ENCODE assay signal across 1 cellular context in the genomic region with DNA sequence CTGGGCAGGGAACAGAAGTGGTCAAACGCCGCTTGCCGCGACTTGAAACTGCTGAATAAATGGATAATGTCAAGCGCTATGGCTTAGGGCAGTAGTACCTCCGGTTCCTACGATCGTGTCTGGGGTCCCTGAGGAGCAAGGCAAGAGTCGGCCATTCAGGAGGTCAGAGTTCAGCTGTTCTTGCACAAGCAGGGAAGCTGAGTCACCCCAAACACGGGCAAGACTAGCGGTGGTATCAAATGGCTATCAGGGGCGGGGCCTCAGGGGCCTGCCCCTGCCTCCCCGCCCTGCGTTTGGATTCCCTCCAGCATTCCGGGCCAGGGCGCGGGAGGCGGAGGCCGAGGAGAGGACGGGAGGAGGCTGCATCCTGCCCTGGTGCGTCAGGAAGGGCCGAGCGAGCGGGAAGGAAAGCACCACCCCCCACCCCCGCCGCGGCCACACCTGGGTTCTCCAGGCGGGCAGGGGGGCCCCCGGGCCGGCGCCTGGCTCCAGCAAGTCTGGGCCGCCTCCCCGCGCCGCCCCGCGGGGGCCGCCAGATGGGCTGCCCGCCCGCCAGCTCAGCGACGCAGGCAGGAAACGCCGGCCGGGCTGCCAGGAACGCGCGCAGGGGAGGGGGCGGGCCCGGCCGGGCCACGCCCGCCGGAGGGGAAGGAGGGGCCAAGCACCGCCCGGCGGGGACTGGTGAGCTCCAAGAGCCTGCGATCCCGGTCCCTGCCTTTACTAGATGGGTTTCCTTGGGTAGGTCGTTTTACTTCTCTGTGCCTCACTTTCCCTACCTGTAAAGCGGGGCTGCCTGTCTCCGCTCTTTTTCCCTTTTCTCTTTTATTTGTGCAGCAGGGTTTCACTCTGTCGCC.
A peak's percentile ranks its signal among the peaks of the same experiment; 100 is the strongest.
TF ChIP-seq lines count a peak whose summit lies in the region.

No MANE protein-coding gene starts in this region.

TF ChIP-seq in IMR-90, 13 proteins besides CTCF, POLR2A, EP300 and RAD21:
- TF ChIP-seq, protein P1, sequence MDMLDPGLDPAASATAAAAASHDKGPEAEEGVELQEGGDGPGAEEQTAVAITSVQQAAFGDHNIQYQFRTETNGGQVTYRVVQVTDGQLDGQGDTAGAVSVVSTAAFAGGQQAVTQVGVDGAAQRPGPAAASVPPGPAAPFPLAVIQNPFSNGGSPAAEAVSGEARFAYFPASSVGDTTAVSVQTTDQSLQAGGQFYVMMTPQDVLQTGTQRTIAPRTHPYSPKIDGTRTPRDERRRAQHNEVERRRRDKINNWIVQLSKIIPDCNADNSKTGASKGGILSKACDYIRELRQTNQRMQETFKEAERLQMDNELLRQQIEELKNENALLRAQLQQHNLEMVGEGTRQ (IDR thresholded peaks at IDR 0.05; ENCODE audit: low read depth, low read length): no peak
- TF ChIP-seq FOS (IDR thresholded peaks at IDR 0.05; ENCODE audit: low read depth, low read length) (peak; percentile 92), NFE2L2 (IDR thresholded peaks at IDR 0.05; ENCODE audit: low read depth, low read length) (peak; percentile 80; the same call in 1 of the 2 replicates), MXI1 (IDR thresholded peaks at IDR 0.05; ENCODE audit: borderline replicate concordance, low read depth, low read length) (0 out of 2 replicates have a peak, but pooled peaks have one; percentile 10), RCOR1 (IDR thresholded peaks at IDR 0.05; ENCODE audit: insufficient replicate concordance, low read length) (no peak), BHLHE40 (IDR thresholded peaks at IDR 0.05; ENCODE audit: low read depth, low read length) (peak; percentile 87), MAZ (IDR thresholded peaks at IDR 0.05; ENCODE audit: borderline replicate concordance, low read depth, low read length) (peak; percentile 95), CHD1 (IDR thresholded peaks at IDR 0.05; ENCODE audit: low read depth, low read length) (no peak), MAFK (IDR thresholded peaks at IDR 0.05; ENCODE audit: low read depth, low read length) (no peak; the same call in 1 of the 2 replicates), CEBPB (IDR thresholded peaks at IDR 0.05; ENCODE audit: low read depth, low read length) (peak; percentile 100), RFX5 (IDR thresholded peaks at IDR 0.05; ENCODE audit: low read depth, low read length) (no peak), SMC3 (IDR thresholded peaks at IDR 0.05; ENCODE audit: low read depth, low read length) (no peak)
- TF ChIP-seq, protein P2, sequence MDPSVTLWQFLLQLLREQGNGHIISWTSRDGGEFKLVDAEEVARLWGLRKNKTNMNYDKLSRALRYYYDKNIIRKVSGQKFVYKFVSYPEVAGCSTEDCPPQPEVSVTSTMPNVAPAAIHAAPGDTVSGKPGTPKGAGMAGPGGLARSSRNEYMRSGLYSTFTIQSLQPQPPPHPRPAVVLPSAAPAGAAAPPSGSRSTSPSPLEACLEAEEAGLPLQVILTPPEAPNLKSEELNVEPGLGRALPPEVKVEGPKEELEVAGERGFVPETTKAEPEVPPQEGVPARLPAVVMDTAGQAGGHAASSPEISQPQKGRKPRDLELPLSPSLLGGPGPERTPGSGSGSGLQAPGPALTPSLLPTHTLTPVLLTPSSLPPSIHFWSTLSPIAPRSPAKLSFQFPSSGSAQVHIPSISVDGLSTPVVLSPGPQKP (IDR thresholded peaks at IDR 0.05; ENCODE audit: borderline replicate concordance, low read depth, low read length): no peak
